27 cellular contexts compared by ENCODE assay signal in genomic region chr2:43819489-43820163, GRCh38. TPM values are rescaled to one million over a fixed set of nuclear protein-coding genes. Genes with fewer than 3 reads are reported as not detected.
"Had no signal": no experiment of that assay in that cellular context is flagged by ENCODE, and none has a peak within 500 bp of the region (broad histone marks: within the 10 kb centered on the region; RNA-seq: fewer than 3 reads in every experiment).

No MANE protein-coding gene starts in this region.

- H3K4me3 ChIP-seq: adrenal gland, body of pancreas, lower lobe of right lung, ovary, psoas muscle, stomach, tibial artery had no signal

- FAIRE-seq: kidney had no signal

- H3K9me3 ChIP-seq: adrenal gland, body of pancreas, lower lobe of right lung, ovary, psoas muscle, stomach, tibial artery had no signal

- H3K4me1 ChIP-seq: lower lobe of right lung, psoas muscle, tibial artery had no signal

- H3K27me3 ChIP-seq: adrenal gland, body of pancreas, ovary, tibial artery had no signal

- H3K36me3 ChIP-seq: adrenal gland, lower lobe of right lung, ovary, stomach had no signal

- ATAC-seq: psoas muscle had no signal

- DNase-seq: activated CD4-positive, alpha-beta T cell treated with anti-CD3 and anti-CD28 coated beads for 4 hours; activated CD4-positive, alpha-beta T cell treated with anti-CD3 and anti-CD28 coated beads, Interleukin-2, amount 50 U/mL, for 4 hours; activated naive CD4-positive, alpha-beta T cell treated with Interleukin-2 at 50 U/mL for 16 hours; activated T-cell treated with anti-CD3 and anti-CD28 coated beads for 4 hours; cerebellar nuclear complex; cortex of kidney; head of caudate nucleus; hypothalamus; immature natural killer cell; kidney; lower lobe of right lung; naive thymus-derived CD4-positive, alpha-beta T cell; ovary; stimulated activated naive B cell treated with anti-CD40 and anti-IgM and Interleukin-4, amounts not matched to agents 10 μg/mL and 1 μg/mL and 100 μg/mL, for 72 hours; T-helper 1 cell had no signal

- H3K27ac ChIP-seq: adrenal gland, body of pancreas, lower lobe of right lung, ovary, psoas muscle, stomach, tibial artery, VCaP had no signal

RNA-seq across cellular contexts. Expression of gene ABCG5, which starts 19.0 kb away (rescaled TPM):
- total RNA-seq: activated naive CD8-positive, alpha-beta T cell treated with anti-CD3 and anti-CD28 coated beads for 36 hours; activated T-cell treated with anti-CD3 and anti-CD28 coated beads, Interleukin-2, amount 50 U/mL, for 72 hours; aorta; body of pancreas; esophagus mucosa; kidney; lower lobe of right lung; naive thymus-derived CD4-positive, alpha-beta T cell; psoas muscle; ureter had no signal
- polyA plus RNA-seq: immature natural killer cell; naive thymus-derived CD4-positive, alpha-beta T cell; neural cell; ovary; stomach had no signal

RNA-seq across cellular contexts. Expression of gene ABCG8, which starts 19.1 kb away (rescaled TPM):
- total RNA-seq: activated naive CD8-positive, alpha-beta T cell treated with anti-CD3 and anti-CD28 coated beads for 36 hours; activated T-cell treated with anti-CD3 and anti-CD28 coated beads, Interleukin-2, amount 50 U/mL, for 72 hours; aorta; body of pancreas; esophagus mucosa; lower lobe of right lung; naive thymus-derived CD4-positive, alpha-beta T cell; psoas muscle; ureter had no signal
- polyA plus RNA-seq: immature natural killer cell, stomach had no signal
